In the genomic region with DNA sequence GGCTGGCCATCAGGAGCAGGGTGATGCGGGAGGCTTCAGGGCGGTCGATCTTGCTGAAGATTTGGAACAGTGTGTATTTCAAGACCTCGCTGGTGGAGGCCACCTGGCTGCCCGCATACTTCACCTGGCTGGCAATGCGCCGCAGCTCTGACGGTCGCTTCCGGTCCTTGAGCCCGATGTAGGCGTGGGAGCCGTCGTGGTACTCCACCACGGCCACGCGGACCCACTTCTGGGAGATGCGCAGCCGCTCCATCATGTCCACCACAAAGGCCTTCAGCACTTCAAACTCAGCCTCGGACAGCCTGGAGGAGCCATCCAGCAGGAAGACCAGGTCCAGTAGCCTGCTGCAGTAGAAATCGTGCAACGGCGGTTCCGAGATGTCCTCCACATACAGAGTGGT, we compare ENCODE assay signal across 6 cellular contexts.
DNase-seq lines count a peak whose midpoint lies in the region; ATAC-seq and TF ChIP-seq lines count a peak whose summit lies in the region.
"Not testable (repeated sequence)": the region's sequence is repeated elsewhere in the genome, so short reads cannot be mapped to it uniquely, and the experiment has no call there.

No MANE protein-coding gene starts in this region.

- not testable (repeated sequence) for H3K4me1 Mint-ChIP-seq in activated CD4-positive, alpha-beta T cell treated with anti-CD3 and anti-CD28 coated beads, Interleukin-2, amount 10 ng/mL, durations not matched to agents 24 days and 14 days; endodermal cell

- not testable (repeated sequence) for H3K9me3 ChIP-seq in endodermal cell (ENCODE audit: control insufficient read depth, low read length); lung (ENCODE audit: control insufficient read depth in 2 of 2, insufficient read depth in 1 of 2, low read length in 1 of 2)

- intact Hi-C loops in activated CD4-positive, alpha-beta T cell treated with anti-CD3 and anti-CD28 coated beads, Interleukin-2, amount 10 ng/mL, durations not matched to agents 24 days and 14 days (cut with micrococcal nuclease); cardiac septum (cut with DNase I): not testable (repeated sequence)

- H3K27me3 ChIP-seq in endodermal cell (ENCODE audit: control insufficient read depth, insufficient read depth, low read length, poor library complexity, severe bottlenecking); lung (ENCODE audit: control insufficient read depth, insufficient read depth): not testable (repeated sequence)

- TF ChIP-seq CTCF in VCaP (conservative IDR thresholded peaks at IDR 0.05); endodermal cell (conservative IDR thresholded peaks at IDR 0.05); lung (IDR thresholded peaks at IDR 0.05; ENCODE audit: control extremely low read depth, extremely low read depth): not testable (repeated sequence)

- H3K9me3 Mint-ChIP-seq in activated CD4-positive, alpha-beta T cell treated with anti-CD3 and anti-CD28 coated beads, Interleukin-2, amount 10 ng/mL, durations not matched to agents 24 days and 14 days; endodermal cell: not testable (repeated sequence)

- not testable (repeated sequence) for H3K4me3 ChIP-seq in endodermal cell (ENCODE audit: low read length); lung

- not testable (repeated sequence) for H3K27me3 Mint-ChIP-seq in activated CD4-positive, alpha-beta T cell treated with anti-CD3 and anti-CD28 coated beads, Interleukin-2, amount 10 ng/mL, durations not matched to agents 24 days and 14 days; endodermal cell (ENCODE audit: insufficient read depth)

- H3K36me3 ChIP-seq in endodermal cell (ENCODE audit: control insufficient read depth, insufficient read depth, low read length) (peaks cover 18% of the 10 kb centered on the region), lung (ENCODE audit: control insufficient read depth in 2 of 2, insufficient read depth in 2 of 2, low read length in 2 of 2) (peaks cover 0 to 20% of the 10 kb centered on the region in 2 donors)

- H3K27ac Mint-ChIP-seq in activated CD4-positive, alpha-beta T cell treated with anti-CD3 and anti-CD28 coated beads, Interleukin-2, amount 10 ng/mL, durations not matched to agents 24 days and 14 days; endodermal cell: not testable (repeated sequence)

- not testable (repeated sequence) for H3K9ac ChIP-seq in endodermal cell (ENCODE audit: extremely low read depth, low read length, poor library complexity, severe bottlenecking)

- WGBS in endodermal cell (ENCODE audit: insufficient coverage in 1 of 2, insufficient read length in 1 of 2), 2 experiments, result 96 to 100% methylated on average over 4 to 23 of the region's 24 CpGs
- WGBS in lung, 2 donors, result 93 to 97% methylated on average over 24 of the region's 24 CpGs

- H3K27ac ChIP-seq in VCaP, result peak overlapping the region; percentile 92; the same call in 1 of the 2 replicates
- H3K27ac ChIP-seq in endodermal cell (ENCODE audit: low read depth, low read length); lung (ENCODE audit: low read depth in 1 of 2, low read length in 1 of 2): not testable (repeated sequence)

- not testable (repeated sequence) for H3K4me3 Mint-ChIP-seq in activated CD4-positive, alpha-beta T cell treated with anti-CD3 and anti-CD28 coated beads, Interleukin-2, amount 10 ng/mL, durations not matched to agents 24 days and 14 days; endodermal cell

- H3K4me1 ChIP-seq in endodermal cell (ENCODE audit: control insufficient read depth, insufficient read depth, low read length); lung (ENCODE audit: control insufficient read depth in 2 of 2, insufficient read depth in 2 of 2, low read length in 2 of 2): not testable (repeated sequence)

- not testable (repeated sequence) for H3K36me3 Mint-ChIP-seq in activated CD4-positive, alpha-beta T cell treated with anti-CD3 and anti-CD28 coated beads, Interleukin-2, amount 10 ng/mL, durations not matched to agents 24 days and 14 days (ENCODE audit: low read depth)
- H3K36me3 Mint-ChIP-seq in endodermal cell (ENCODE audit: low read depth), result peaks cover 83% of the 10 kb centered on the region

- peak; percentile 52 for DNase-seq in activated CD4-positive, alpha-beta T cell treated with anti-CD3 and anti-CD28 coated beads, Interleukin-2, amount 10 ng/mL, durations not matched to agents 24 days and 14 days
- peak; percentile 35 for DNase-seq in endodermal cell
- DNase-seq in cardiac septum (ENCODE audit: low spot score), result peak; percentile 35
- DNase-seq in lung (ENCODE audit: low spot score), result peak; percentile 22
- DNase-seq in mesenteric fat pad (ENCODE audit: low spot score), result peak; percentile 81

- not testable (repeated sequence) for ATAC-seq in lung (ENCODE audit: insufficient read depth, low FRiP score)

Comparison
In these comparisons a context has a peak if more than half of its experiments do, and no peak if none do; other contexts are left out.
1. DNase-seq: peak in every context shown above with its lines; median percentile 81 in mesenteric fat pad; 52 in activated CD4-positive, alpha-beta T cell treated with anti-CD3 and anti-CD28 coated beads, Interleukin-2, amount 10 ng/mL, durations not matched to agents 24 days and 14 days; 35 in endodermal cell; 35 in cardiac septum; 22 in lung.